ENCODE assay signal across 2 cellular contexts in the genomic region with DNA sequence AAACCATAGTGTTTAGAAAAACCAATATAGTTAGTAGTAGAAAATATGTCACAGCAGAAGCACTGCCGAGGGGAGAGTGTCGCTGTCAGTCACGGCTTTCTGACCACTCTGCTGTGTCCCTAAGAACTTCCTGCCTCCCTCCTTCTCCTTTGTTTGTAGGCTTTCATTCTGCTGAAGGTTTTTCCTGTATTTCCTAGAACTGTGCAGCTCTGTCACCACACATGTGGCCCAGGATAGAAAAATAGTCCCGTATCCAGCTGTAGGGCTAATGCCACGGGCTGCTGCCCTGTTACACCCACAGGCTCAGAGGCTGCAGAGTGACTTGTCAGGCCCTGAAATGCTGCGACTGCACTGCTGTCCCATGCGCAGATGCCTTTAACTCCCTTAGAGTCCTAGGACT.
TF ChIP-seq lines count a peak whose summit lies in the region.

No MANE protein-coding gene starts in this region.

TF ChIP-seq in HepG2, 621 proteins besides CTCF, POLR2A, EP300 and RAD21:
- TF ChIP-seq HCFC1 (IDR thresholded peaks at IDR 0.05; ENCODE audit: low read depth, low read length) (no peak), RBM22 (optimal IDR thresholded peaks at IDR 0.05; ENCODE audit: low read length) (no peak), FOXK2 (IDR thresholded peaks at IDR 0.05) (no peak), TOE1 (CRISPR knock-in tag; IDR thresholded peaks at IDR 0.05) (no peak), ONECUT2 (CRISPR knock-in tag; IDR thresholded peaks at IDR 0.05) (no peak), KDM5A (IDR thresholded peaks at IDR 0.05; ENCODE audit: borderline replicate concordance, low read length) (no peak)

TF ChIP-seq in endothelial cell of umbilical vein, 7 proteins besides CTCF, POLR2A, EP300 and RAD21:
- TF ChIP-seq MYC (IDR thresholded peaks at IDR 0.05; ENCODE audit: low read depth, low read length): no peak
- TF ChIP-seq EZH2 (IDR thresholded peaks at IDR 0.05; ENCODE audit: borderline replicate concordance, low read depth, low read length, severe bottlenecking): no peak
- no peak for TF ChIP-seq POLR2AphosphoS5 (IDR thresholded peaks at IDR 0.05; ENCODE audit: insufficient read depth, low read depth, low read length)
